Comparison of ENCODE assay signal across 26 cellular contexts in the genomic region with DNA sequence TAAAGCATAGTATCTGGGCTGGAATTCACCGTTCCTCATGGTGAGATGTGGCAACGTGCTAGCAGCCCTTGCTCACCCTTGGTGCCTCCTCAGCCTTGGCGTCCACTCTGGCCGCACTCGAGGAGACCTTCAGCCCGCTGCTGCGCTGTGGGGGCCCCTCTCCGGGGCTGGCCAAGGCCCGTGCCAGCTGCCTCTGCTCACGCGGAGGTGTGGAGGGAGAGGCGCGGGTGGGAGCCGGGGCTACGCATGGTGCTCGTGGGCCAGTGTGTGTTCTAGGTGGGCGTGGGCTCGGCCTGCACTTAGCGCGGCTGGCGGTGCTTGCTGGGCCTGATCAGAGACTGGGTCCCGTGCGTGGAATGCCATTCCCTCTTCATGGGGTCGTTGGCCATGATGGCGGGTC.
"Had no signal": no experiment of that assay in that cellular context is flagged by ENCODE, and none has a peak within 500 bp of the region (broad histone marks: within the 10 kb centered on the region; RNA-seq: fewer than 3 reads in every experiment).

No MANE protein-coding gene starts in this region.

- H3K36me3 Mint-ChIP-seq: stimulated activated effector memory CD8-positive, alpha-beta T cell treated with anti-CD3 and anti-CD28 coated beads, Interleukin-12 subunit alpha, Interleukin-12 subunit beta, amount 100 ng/mL, for 72 hours; type B pancreatic cell had no signal

- H3K9me3 ChIP-seq: heart right ventricle, lower lobe of right lung, ovary, prostate gland, suprapubic skin, thoracic aorta, tibial artery, uterus had no signal

- H3K4me3 Mint-ChIP-seq: naive thymus-derived CD8-positive, alpha-beta T cell; nephron; neural crest cell; stimulated activated effector memory CD8-positive, alpha-beta T cell treated with anti-CD3 and anti-CD28 coated beads, Interleukin-12 subunit alpha, Interleukin-12 subunit beta, amount 100 ng/mL, for 72 hours; stimulated activated naive CD8-positive, alpha-beta T cell treated with anti-CD3 and anti-CD28 coated beads, Interleukin-15, Interleukin-2, amounts not matched to agents 100 ng/mL and 50 ng/mL, for 24 hours; type B pancreatic cell had no signal

- H3K4me2 ChIP-seq: hepatocyte had no signal

- H3K27me3 ChIP-seq: hepatocyte, ovary, uterus had no signal

- H3K4me1 Mint-ChIP-seq: naive thymus-derived CD8-positive, alpha-beta T cell; nephron; neural crest cell; stimulated activated effector memory CD8-positive, alpha-beta T cell treated with anti-CD3 and anti-CD28 coated beads, Interleukin-12 subunit alpha, Interleukin-12 subunit beta, amount 100 ng/mL, for 72 hours had no signal

- H2AFZ ChIP-seq: hepatocyte had no signal

- H3K4me3 ChIP-seq: heart right ventricle, hepatocyte, left lung, lower lobe of right lung, ovary, prostate gland, skin epidermis, spleen, suprapubic skin, thoracic aorta, tibial artery, uterus had no signal

- FAIRE-seq: keratinocyte had no signal

- ATAC-seq: heart right ventricle; left colon; left lung; naive thymus-derived CD8-positive, alpha-beta T cell; right cardiac atrium; sciatic nerve; stimulated activated effector memory CD8-positive, alpha-beta T cell treated with anti-CD3 and anti-CD28 coated beads, Interleukin-12 subunit alpha, Interleukin-12 subunit beta, amount 100 ng/mL, for 72 hours had no signal

- H3K27ac Mint-ChIP-seq: naive thymus-derived CD8-positive, alpha-beta T cell; stimulated activated effector memory CD8-positive, alpha-beta T cell treated with anti-CD3 and anti-CD28 coated beads, Interleukin-12 subunit alpha, Interleukin-12 subunit beta, amount 100 ng/mL, for 72 hours; stimulated activated naive CD8-positive, alpha-beta T cell treated with anti-CD3 and anti-CD28 coated beads, Interleukin-15, Interleukin-2, amounts not matched to agents 100 ng/mL and 50 ng/mL, for 24 hours; type B pancreatic cell had no signal

- H3K4me1 ChIP-seq: left lung, prostate gland, spleen, uterus had no signal

- H3K36me3 ChIP-seq: heart right ventricle, left lung, lower lobe of right lung, ovary, prostate gland, spleen, suprapubic skin, thoracic aorta, tibial artery, uterus had no signal

- DNase-seq: heart right ventricle; left colon; lower lobe of right lung; midbrain; naive thymus-derived CD8-positive, alpha-beta T cell; ovary; retina; spleen; stimulated activated CD4-positive, alpha-beta T cell treated with anti-CD3 and anti-CD28 coated beads, Interleukin-4, amount 100 ng/mL, for 24 hours; stimulated activated naive CD4-positive, alpha-beta T cell; tibial artery; uterus had no signal

- H3K79me2 ChIP-seq: hepatocyte had no signal

- H3K27ac ChIP-seq: heart right ventricle, hepatocyte, left lung, lower lobe of right lung, ovary, prostate gland, skin epidermis, spleen, suprapubic skin, thoracic aorta, tibial artery, uterus had no signal
